2 cellular contexts compared by ENCODE assay signal in genomic region chr19:10158485-10158884, GRCh38.
TF ChIP-seq lines count a peak whose summit lies in the region.

No MANE protein-coding gene starts in this region.

TF ChIP-seq in GM12891, 5 proteins besides CTCF, POLR2A, EP300 and RAD21:
- TF ChIP-seq POU2F2 (IDR thresholded peaks at IDR 0.05; ENCODE audit: low read depth, low read length) = no peak
- TF ChIP-seq SPI1 (IDR thresholded peaks at IDR 0.05; ENCODE audit: low read depth, low read length) = no peak
- 0 out of 2 replicates have a peak, but pooled peaks have one; percentile 30 for TF ChIP-seq POLR2AphosphoS5 (IDR thresholded peaks at IDR 0.05; ENCODE audit: low read depth, low read length)

TF ChIP-seq in K562, 482 proteins besides CTCF, POLR2A, EP300 and RAD21:
- TF ChIP-seq YBX1 (IDR thresholded peaks at IDR 0.05) (no peak), SNIP1 (IDR thresholded peaks at IDR 0.05; ENCODE audit: low read depth) (no peak), POLR2G (IDR thresholded peaks at IDR 0.05; ENCODE audit: low read depth, low read length) (peak; percentile 63; the same call in 1 of the 2 replicates), RBM22 (IDR thresholded peaks at IDR 0.05; ENCODE audit: low read depth, low read length, poor library complexity, severe bottlenecking) (peak; percentile 62)
- TF ChIP-seq, protein P1, sequence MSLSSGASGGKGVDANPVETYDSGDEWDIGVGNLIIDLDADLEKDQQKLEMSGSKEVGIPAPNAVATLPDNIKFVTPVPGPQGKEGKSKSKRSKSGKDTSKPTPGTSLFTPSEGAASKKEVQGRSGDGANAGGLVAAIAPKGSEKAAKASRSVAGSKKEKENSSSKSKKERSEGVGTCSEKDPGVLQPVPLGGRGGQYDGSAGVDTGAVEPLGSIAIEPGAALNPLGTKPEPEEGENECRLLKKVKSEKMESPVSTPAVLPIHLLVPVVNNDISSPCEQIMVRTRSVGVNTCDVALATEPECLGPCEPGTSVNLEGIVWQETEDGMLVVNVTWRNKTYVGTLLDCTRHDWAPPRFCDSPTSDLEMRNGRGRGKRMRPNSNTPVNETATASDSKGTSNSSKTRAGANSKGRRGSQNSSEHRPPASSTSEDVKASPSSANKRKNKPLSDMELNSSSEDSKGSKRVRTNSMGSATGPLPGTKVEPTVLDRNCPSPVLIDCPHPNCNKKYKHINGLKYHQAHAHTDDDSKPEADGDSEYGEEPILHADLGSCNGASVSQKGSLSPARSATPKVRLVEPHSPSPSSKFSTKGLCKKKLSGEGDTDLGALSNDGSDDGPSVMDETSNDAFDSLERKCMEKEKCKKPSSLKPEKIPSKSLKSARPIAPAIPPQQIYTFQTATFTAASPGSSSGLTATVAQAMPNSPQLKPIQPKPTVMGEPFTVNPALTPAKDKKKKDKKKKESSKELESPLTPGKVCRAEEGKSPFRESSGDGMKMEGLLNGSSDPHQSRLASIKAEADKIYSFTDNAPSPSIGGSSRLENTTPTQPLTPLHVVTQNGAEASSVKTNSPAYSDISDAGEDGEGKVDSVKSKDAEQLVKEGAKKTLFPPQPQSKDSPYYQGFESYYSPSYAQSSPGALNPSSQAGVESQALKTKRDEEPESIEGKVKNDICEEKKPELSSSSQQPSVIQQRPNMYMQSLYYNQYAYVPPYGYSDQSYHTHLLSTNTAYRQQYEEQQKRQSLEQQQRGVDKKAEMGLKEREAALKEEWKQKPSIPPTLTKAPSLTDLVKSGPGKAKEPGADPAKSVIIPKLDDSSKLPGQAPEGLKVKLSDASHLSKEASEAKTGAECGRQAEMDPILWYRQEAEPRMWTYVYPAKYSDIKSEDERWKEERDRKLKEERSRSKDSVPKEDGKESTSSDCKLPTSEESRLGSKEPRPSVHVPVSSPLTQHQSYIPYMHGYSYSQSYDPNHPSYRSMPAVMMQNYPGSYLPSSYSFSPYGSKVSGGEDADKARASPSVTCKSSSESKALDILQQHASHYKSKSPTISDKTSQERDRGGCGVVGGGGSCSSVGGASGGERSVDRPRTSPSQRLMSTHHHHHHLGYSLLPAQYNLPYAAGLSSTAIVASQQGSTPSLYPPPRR (CRISPR knock-in tag; IDR thresholded peaks at IDR 0.05; ENCODE audit: borderline replicate concordance) = no peak
